19 cellular contexts compared by ENCODE assay signal in genomic region chr3:191363221-191363620, GRCh38. TPM values are rescaled to one million over a fixed set of nuclear protein-coding genes. Genes with fewer than 3 reads are reported as not detected.
"Had no signal": no experiment of that assay in that cellular context is flagged by ENCODE, and none has a peak within 500 bp of the region (broad histone marks: within the 10 kb centered on the region; RNA-seq: fewer than 3 reads in every experiment).

No MANE protein-coding gene starts in this region.

- H3K27me3 ChIP-seq: colonic mucosa, transverse colon had no signal

- H2AFZ ChIP-seq: parathyroid adenoma had no signal

- H3K9ac ChIP-seq: parathyroid adenoma had no signal

- H3K27me3 Mint-ChIP-seq: activated CD4-positive, alpha-beta T cell treated with anti-CD3 and anti-CD28 coated beads, Interleukin-2, amount 10 ng/mL, durations not matched to agents 24 days and 14 days; naive thymus-derived CD4-positive, alpha-beta T cell had no signal

- H3K27ac ChIP-seq: colonic mucosa, parathyroid adenoma, transverse colon had no signal

- H3K27ac Mint-ChIP-seq: activated CD4-positive, alpha-beta T cell treated with anti-CD3 and anti-CD28 coated beads, Interleukin-2, amount 10 ng/mL, durations not matched to agents 24 days and 14 days; activated CD8-positive, alpha-beta T cell treated with anti-CD3 and anti-CD28 coated beads, Interleukin-2, amount 10 ng/mL, durations not matched to agents 7 days and 5 days; activated naive CD4-positive, alpha-beta T cell treated with anti-CD3 and anti-CD28 coated beads, Interleukin-2, amount 50 U/mL, for 72 hours; naive thymus-derived CD4-positive, alpha-beta T cell had no signal

- DNase-seq: activated CD4-positive, alpha-beta T cell treated with anti-CD3 and anti-CD28 coated beads, Interleukin-2, amount 10 ng/mL, durations not matched to agents 24 days and 14 days; activated CD4-positive, CD25-positive, alpha-beta regulatory T cell; activated CD8-positive, alpha-beta memory T cell treated with anti-CD3 and anti-CD28 coated beads, Interleukin-2, amount 50 U/mL, for 4 hours; activated CD8-positive, alpha-beta T cell treated with anti-CD3 and anti-CD28 coated beads, Interleukin-2, amount 10 ng/mL, durations not matched to agents 7 days and 5 days; activated effector memory CD4-positive, alpha-beta T cell treated with anti-CD3 and anti-CD28 coated beads, Interleukin-2, amount 50 U/mL, for 16 hours; activated T-cell treated with anti-CD3 and anti-CD28 coated beads, Interleukin-2, amount 50 U/mL, for 48 hours; central memory CD4-positive, alpha-beta T cell; colonic mucosa; foreskin fibroblast; glutamatergic neuron; left cardiac atrium; naive thymus-derived CD4-positive, alpha-beta T cell; retina; stimulated activated CD4-positive, alpha-beta T cell treated with anti-CD3 and anti-CD28 coated beads, Interleukin-2, amount 100 ng/mL, for 48 hours; stimulated activated naive CD4-positive, alpha-beta T cell; transverse colon had no signal

- H3K9me3 ChIP-seq: colonic mucosa, transverse colon had no signal

- H3K36me3 Mint-ChIP-seq: activated naive CD4-positive, alpha-beta T cell treated with anti-CD3 and anti-CD28 coated beads, Interleukin-2, amount 50 U/mL, for 72 hours had no signal

- H3K4me3 Mint-ChIP-seq: activated CD4-positive, alpha-beta T cell treated with anti-CD3 and anti-CD28 coated beads, Interleukin-2, amount 10 ng/mL, durations not matched to agents 24 days and 14 days; activated CD8-positive, alpha-beta T cell treated with anti-CD3 and anti-CD28 coated beads, Interleukin-2, amount 10 ng/mL, durations not matched to agents 7 days and 5 days; naive thymus-derived CD4-positive, alpha-beta T cell had no signal

- ATAC-seq: activated CD8-positive, alpha-beta T cell treated with anti-CD3 and anti-CD28 coated beads, Interleukin-2, amount 10 ng/mL, durations not matched to agents 7 days and 5 days; activated naive CD4-positive, alpha-beta T cell treated with anti-CD3 and anti-CD28 coated beads, Interleukin-2, amount 50 U/mL, for 72 hours; left cardiac atrium; naive thymus-derived CD4-positive, alpha-beta T cell had no signal

- H3K79me2 ChIP-seq: parathyroid adenoma had no signal

- H3K9me3 Mint-ChIP-seq: activated CD4-positive, alpha-beta T cell treated with anti-CD3 and anti-CD28 coated beads, Interleukin-2, amount 10 ng/mL, durations not matched to agents 24 days and 14 days had no signal

- H3K4me1 ChIP-seq: colonic mucosa, parathyroid adenoma, transverse colon had no signal

- H3K4me3 ChIP-seq: colonic mucosa, transverse colon had no signal

RNA-seq across cellular contexts. Expression of gene UTS2B, which starts 32.9 kb away (rescaled TPM):
- total RNA-seq: activated CD4-positive, alpha-beta T cell treated with anti-CD3 and anti-CD28 coated beads, Interleukin-2, amount 10 ng/mL, durations not matched to agents 24 days and 14 days; activated CD8-positive, alpha-beta T cell treated with anti-CD3 and anti-CD28 coated beads, Interleukin-2, amount 10 ng/mL, durations not matched to agents 7 days and 5 days; activated naive CD4-positive, alpha-beta T cell treated with anti-CD3 and anti-CD28 coated beads, Interleukin-2, amount 50 U/mL, for 72 hours; T-helper 2 cell treated with Interferon-gamma antibody and Interleukin-4, amounts not matched to agents 100 ng/mL and 5 ng/mL, for 36 hours had no signal
- polyA plus RNA-seq: naive thymus-derived CD4-positive, alpha-beta T cell had no signal
